ENCODE assay signal across 22 cellular contexts in genomic region chr3:197225579-197225978, GRCh38.
"Had no signal": no experiment of that assay in that cellular context is flagged by ENCODE, and none has a peak within 500 bp of the region (broad histone marks: within the 10 kb centered on the region; RNA-seq: fewer than 3 reads in every experiment).

No MANE protein-coding gene starts in this region.

- H3K27ac Mint-ChIP-seq: activated B cell treated with CpG ODN at 0.5 μM for 24 hours; activated CD4-positive, alpha-beta memory T cell treated with anti-CD3 and anti-CD28 coated beads, Interleukin-2, amount 10 ng/mL, durations not matched to agents 7 days and 5 days; activated CD4-positive, alpha-beta T cell treated with anti-CD3 and anti-CD28 coated beads, Interleukin-2, amount 10 ng/mL, durations not matched to agents 7 days and 5 days; activated naive CD4-positive, alpha-beta T cell treated with anti-CD3 and anti-CD28 coated beads, Interleukin-2, amount 10 ng/mL, durations not matched to agents 7 days and 5 days; activated naive CD8-positive, alpha-beta T cell treated with anti-CD3 and anti-CD28 coated beads for 36 hours; activated T-helper 17 cell treated with anti-CD3 and anti-CD28 coated beads, Interleukin-2, amount 50 U/mL, for 72 hours; T-cell had no signal

- H3K27ac ChIP-seq: adrenal gland, breast epithelium, Peyer's patch, SJSA1 had no signal

- H3K4me3 Mint-ChIP-seq: activated B cell treated with CpG ODN at 0.5 μM for 24 hours; activated CD4-positive, alpha-beta memory T cell treated with anti-CD3 and anti-CD28 coated beads, Interleukin-2, amount 10 ng/mL, durations not matched to agents 7 days and 5 days; activated CD4-positive, alpha-beta T cell treated with anti-CD3 and anti-CD28 coated beads, Interleukin-2, amount 10 ng/mL, durations not matched to agents 7 days and 5 days; activated naive CD4-positive, alpha-beta T cell treated with anti-CD3 and anti-CD28 coated beads, Interleukin-2, amount 10 ng/mL, durations not matched to agents 7 days and 5 days; activated naive CD8-positive, alpha-beta T cell treated with anti-CD3 and anti-CD28 coated beads for 36 hours; activated T-helper 17 cell treated with anti-CD3 and anti-CD28 coated beads, Interleukin-2, amount 50 U/mL, for 72 hours; T-cell had no signal

- H3K9me3 Mint-ChIP-seq: activated B cell treated with CpG ODN at 0.5 μM for 24 hours; activated CD4-positive, alpha-beta memory T cell treated with anti-CD3 and anti-CD28 coated beads, Interleukin-2, amount 10 ng/mL, durations not matched to agents 7 days and 5 days; activated CD4-positive, alpha-beta T cell treated with anti-CD3 and anti-CD28 coated beads, Interleukin-2, amount 10 ng/mL, durations not matched to agents 7 days and 5 days; activated naive CD4-positive, alpha-beta T cell treated with anti-CD3 and anti-CD28 coated beads, Interleukin-2, amount 10 ng/mL, durations not matched to agents 7 days and 5 days; activated naive CD8-positive, alpha-beta T cell treated with anti-CD3 and anti-CD28 coated beads for 36 hours; activated T-helper 17 cell treated with anti-CD3 and anti-CD28 coated beads, Interleukin-2, amount 50 U/mL, for 72 hours; T-cell had no signal

- H3K27me3 ChIP-seq: adrenal gland, breast epithelium, Peyer's patch, SJSA1 had no signal

- H3K27me3 Mint-ChIP-seq: activated B cell treated with CpG ODN at 0.5 μM for 24 hours; activated CD4-positive, alpha-beta memory T cell treated with anti-CD3 and anti-CD28 coated beads, Interleukin-2, amount 10 ng/mL, durations not matched to agents 7 days and 5 days; activated CD4-positive, alpha-beta T cell treated with anti-CD3 and anti-CD28 coated beads, Interleukin-2, amount 10 ng/mL, durations not matched to agents 7 days and 5 days; activated naive CD4-positive, alpha-beta T cell treated with anti-CD3 and anti-CD28 coated beads, Interleukin-2, amount 10 ng/mL, durations not matched to agents 7 days and 5 days; activated naive CD8-positive, alpha-beta T cell treated with anti-CD3 and anti-CD28 coated beads for 36 hours; activated T-helper 17 cell treated with anti-CD3 and anti-CD28 coated beads, Interleukin-2, amount 50 U/mL, for 72 hours; T-cell had no signal

- ATAC-seq: activated T-helper 17 cell treated with anti-CD3 and anti-CD28 coated beads, Interleukin-2, amount 50 U/mL, for 72 hours; T-cell had no signal

- DNase-seq: activated B cell treated with CpG ODN at 0.5 μM for 24 hours; activated CD4-positive, alpha-beta memory T cell treated with anti-CD3 and anti-CD28 coated beads, Interleukin-2, amount 10 ng/mL, durations not matched to agents 7 days and 5 days; activated CD4-positive, alpha-beta T cell treated with anti-CD3 and anti-CD28 coated beads for 1 hour; activated CD4-positive, alpha-beta T cell treated with anti-CD3 and anti-CD28 coated beads, Interleukin-2, amount 10 ng/mL, durations not matched to agents 7 days and 5 days; activated gamma-delta T cell treated with Interleukin-2 at 50 U/mL for 16 hours; activated naive CD4-positive, alpha-beta T cell treated with anti-CD3 and anti-CD28 coated beads, Interleukin-2, amount 10 ng/mL, durations not matched to agents 7 days and 5 days; activated naive CD8-positive, alpha-beta T cell treated with anti-CD3 and anti-CD28 coated beads for 36 hours; activated T-cell treated with anti-CD3 and anti-CD28 coated beads for 4 hours; activated T-cell treated with anti-CD3 and anti-CD28 coated beads, Interleukin-2, amount 50 U/mL, for 48 hours; adrenal gland; KG1; NCI-H1048; NCI-H1930; NCI-H2107; Peyer's patch; SHP77; T-cell; T-helper 2 cell; T1000 had no signal

- H3K36me3 Mint-ChIP-seq: activated naive CD4-positive, alpha-beta T cell treated with anti-CD3 and anti-CD28 coated beads, Interleukin-2, amount 10 ng/mL, durations not matched to agents 7 days and 5 days; activated naive CD8-positive, alpha-beta T cell treated with anti-CD3 and anti-CD28 coated beads for 36 hours; T-cell had no signal

- H3K9me3 ChIP-seq: adrenal gland, breast epithelium, Peyer's patch, SJSA1 had no signal
